ENCODE assay signal across 5 cellular contexts in the genomic region with DNA sequence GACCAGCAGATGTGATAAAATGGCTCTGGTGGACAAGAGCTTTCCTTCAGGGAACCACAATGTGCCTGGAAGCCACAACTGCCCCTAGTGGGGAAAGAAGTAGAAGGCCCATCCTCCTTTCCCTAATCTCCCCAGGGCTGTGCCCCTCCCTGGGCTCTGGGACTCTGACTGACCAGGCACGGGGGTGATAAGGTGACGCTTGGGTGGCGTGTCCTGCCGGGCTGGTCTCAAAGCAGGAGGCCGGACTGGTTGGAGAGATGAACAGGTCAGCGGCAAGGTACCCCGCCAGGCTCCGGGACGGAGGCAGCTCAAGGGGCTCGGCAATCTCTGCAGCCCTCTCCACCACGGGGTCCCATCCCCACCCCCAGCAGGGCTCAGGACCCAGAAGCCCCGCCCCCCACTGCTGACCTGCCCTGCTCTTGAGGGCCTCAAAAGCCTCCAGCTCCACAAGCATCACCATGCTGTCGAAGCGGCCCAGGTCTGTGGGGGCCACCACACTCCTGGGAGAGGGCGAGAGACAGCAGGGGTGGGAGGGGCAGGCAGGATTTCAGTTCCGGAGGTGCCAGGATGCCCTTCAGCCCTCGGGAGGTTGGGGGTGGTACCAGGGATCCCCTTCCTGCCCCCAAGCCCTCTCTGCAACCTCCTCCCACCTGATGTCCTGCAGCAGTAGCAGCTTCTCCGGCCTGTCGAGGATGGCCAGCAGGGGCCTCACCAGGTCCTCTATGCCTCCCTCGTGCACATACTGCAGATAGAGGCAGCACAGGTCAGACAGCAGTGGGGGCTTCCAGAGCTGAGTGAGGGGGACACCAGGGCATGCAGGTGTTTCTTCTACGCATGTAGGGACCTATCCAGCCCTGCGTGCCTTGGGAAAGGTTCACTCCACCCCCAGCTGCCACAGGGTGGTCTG. TPM values are rescaled to one million over a fixed set of nuclear protein-coding genes. Genes with fewer than 3 reads are reported as not detected.
DNase-seq lines count a peak whose midpoint lies in the region; ATAC-seq, FAIRE-seq and TF ChIP-seq lines count a peak whose summit lies in the region.
"Had no signal": no experiment of that assay in that cellular context is flagged by ENCODE, and none has a peak within 500 bp of the region (broad histone marks: within the 10 kb centered on the region; RNA-seq: fewer than 3 reads in every experiment).

No MANE protein-coding gene starts in this region.

- H2AFZ ChIP-seq in astrocyte (ENCODE audit: low read depth, low read length) = peak overlapping the region; percentile 22

- no peak for TF ChIP-seq RAD21 in A549 (conservative IDR thresholded peaks at IDR 0.05 in 1 of 2, IDR thresholded peaks at IDR 0.05 in 1 of 2)

- CTCF ChIA-PET in A549 (lab: Yijun Ruan, JAX) = interaction anchor here (0.5 to 11.4 kb wide), 18 partner anchors 7 to 1373 kb away, joined by 3 to 308 read pairs (median 4); partner anchors contain the start of genes LZTS2, MRPL43, PDZD7 and SFXN3

- peaks cover 7% of the 10 kb centered on the region for H3K27me3 Mint-ChIP-seq in astrocyte (ENCODE audit: low read depth, unreplicated experiment)

- H3K4me1 ChIP-seq in A549 = peaks cover 32% of the 10 kb centered on the region
- peaks cover 38% of the 10 kb centered on the region for H3K4me1 ChIP-seq in astrocyte (ENCODE audit: insufficient read depth, low read length)

- WGBS in A549 (ENCODE audit: missing lambda C conversion rate) = 69% methylated on average over 15 of the region's 22 CpGs
- 71 to 74% methylated on average over 18 to 22 of the region's 22 CpGs for WGBS in lower leg skin, 2 donors

- H3K27ac ChIP-seq in A549 (peak overlapping the region; percentile 15 to 70; a peak in 4 of 6 replicates), astrocyte (ENCODE audit: low read depth, low read length) (no peak overlapping the region)

- H3K4me2 ChIP-seq in A549 (peak overlapping the region; percentile 51; the same call in 1 of the 3 replicates), astrocyte (ENCODE audit: low read length) (peak overlapping the region; percentile 51)

- H3K4me3 Mint-ChIP-seq in astrocyte (ENCODE audit: unreplicated experiment) = no peak overlapping the region
- H3K4me3 Mint-ChIP-seq: CD4-positive, alpha-beta T cell had no signal

- H4K20me1 ChIP-seq in astrocyte (ENCODE audit: insufficient read depth, low read length) = peaks cover 15% of the 10 kb centered on the region

- no peak overlapping the region for H3K27ac Mint-ChIP-seq in astrocyte (ENCODE audit: unreplicated experiment)
- H3K27ac Mint-ChIP-seq: CD4-positive, alpha-beta T cell had no signal

- H3K36me3 ChIP-seq in astrocyte (ENCODE audit: insufficient read depth, low read length) = no peaks in the 10 kb centered on the region

- H3K36me3 Mint-ChIP-seq in astrocyte (ENCODE audit: low read depth, unreplicated experiment) = no peaks in the 10 kb centered on the region

- peak; percentile 27; the same call in 2 of the 3 replicates for TF ChIP-seq CTCF in A549 (IDR thresholded peaks at IDR 0.05)
- TF ChIP-seq CTCF in astrocyte (IDR thresholded peaks at IDR 0.05; ENCODE audit: insufficient read depth, low read depth, low read length) = peak; percentile 43
- TF ChIP-seq CTCF in lower leg skin (IDR thresholded peaks at IDR 0.05) = no peak

- intact Hi-C loops in lower leg skin (cut with DNase I; ENCODE audit: low total_unique reads) = no loop called here

- TF ChIP-seq POLR2A in A549 (IDR thresholded peaks at IDR 0.05; ENCODE audit: low read length) = no peak
- TF ChIP-seq POLR2A in lower leg skin (IDR thresholded peaks at IDR 0.05) = no peak

- H3K4me3 ChIP-seq in A549 = no peak overlapping the region
- no peak overlapping the region for H3K4me3 ChIP-seq in astrocyte (ENCODE audit: insufficient read depth, low read depth, low read length)
- no peak overlapping the region for H3K4me3 ChIP-seq in lower leg skin (ENCODE audit: low read depth, poor library complexity, severe bottlenecking)

- POLR2A ChIA-PET in A549 (lab: Yijun Ruan, JAX) = interaction anchor here (0.8 to 1.3 kb wide), 4 partner anchors 12 to 47 kb away, joined by 3 to 7 read pairs (median 4); partner anchors contain the start of gene LZTS2

- H3K4me1 Mint-ChIP-seq in astrocyte (ENCODE audit: low read depth, unreplicated experiment) = peaks cover 24% of the 10 kb centered on the region

- H3K9ac ChIP-seq in astrocyte (ENCODE audit: low read length) = peak overlapping the region; percentile 17

- no peaks in the 10 kb centered on the region for H3K9me3 Mint-ChIP-seq in astrocyte (ENCODE audit: unreplicated experiment)
- H3K9me3 Mint-ChIP-seq: CD4-positive, alpha-beta T cell had no signal

- H3K27me3 ChIP-seq in astrocyte (ENCODE audit: insufficient read depth, low read length) = no peaks in the 10 kb centered on the region

- no peak for FAIRE-seq in A549 (lab: Jason Lieb, UNC)
- no peak for FAIRE-seq in astrocyte (lab: Jason Lieb, UNC)

- H3K9me3 ChIP-seq in A549 (no peaks in the 10 kb centered on the region), astrocyte (ENCODE audit: insufficient read depth, low read depth, low read length) (no peaks in the 10 kb centered on the region)

- ATAC-seq in A549 (peak; percentile 42 to 54; a peak in 5 of 6 replicates), HG02938 (IDR thresholded peaks at IDR 0.05; ENCODE audit: unreplicated experiment) (no peak)

- no peaks in the 10 kb centered on the region for H3K79me2 ChIP-seq in astrocyte (ENCODE audit: insufficient read depth, low read length)

- peak; percentile 55 to 62 for DNase-seq in A549 (ENCODE audit: low read depth in 1 of 2, low spot score in 1 of 2)
- DNase-seq in astrocyte (ENCODE audit: low read depth) = no peak
- DNase-seq in lower leg skin (ENCODE audit: low spot score in 2 of 2) = no peak

- TF ChIP-seq EP300 in A549 (IDR thresholded peaks at IDR 0.05) = no peak

TF ChIP-seq in A549, 52 proteins besides CTCF, POLR2A, EP300 and RAD21 (continues in another document):
- TF ChIP-seq KDM5A (IDR thresholded peaks at IDR 0.05) (no peak), PHF8 (IDR thresholded peaks at IDR 0.05; ENCODE audit: borderline replicate concordance, low read depth) (no peak), ESRRA (IDR thresholded peaks at IDR 0.05; ENCODE audit: borderline replicate concordance, low read length) (no peak), HOXA7 (CRISPR knock-in tag; IDR thresholded peaks at IDR 0.05) (no peak)
- TF ChIP-seq, protein P1, sequence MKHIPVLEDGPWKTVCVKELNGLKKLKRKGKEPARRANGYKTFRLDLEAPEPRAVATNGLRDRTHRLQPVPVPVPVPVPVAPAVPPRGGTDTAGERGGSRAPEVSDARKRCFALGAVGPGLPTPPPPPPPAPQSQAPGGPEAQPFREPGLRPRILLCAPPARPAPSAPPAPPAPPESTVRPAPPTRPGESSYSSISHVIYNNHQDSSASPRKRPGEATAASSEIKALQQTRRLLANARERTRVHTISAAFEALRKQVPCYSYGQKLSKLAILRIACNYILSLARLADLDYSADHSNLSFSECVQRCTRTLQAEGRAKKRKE (CRISPR knock-in tag; IDR thresholded peaks at IDR 0.05; ENCODE audit: low read depth) = no peak

RNA-seq across cellular contexts. Expression of gene LZTS2, which starts 12.2 kb away (rescaled TPM):
- polyA plus RNA-seq in A549 (2011; rRNA removed) (13.8 and 15.7 TPM in 2 replicates), A549 (2017; fragmentation: RNase III; extraction: RNeasy Plus Mini Kit Qiagen cat#74134 plus additional on column Dnase treatment) (23.8 to 35.5 TPM (median 34.0 TPM) in 3 replicates)
- 24.1 and 41.0 TPM in 2 replicates for polyA plus RNA-seq in A549 (2012; cell fraction: cytosol; rRNA removed)
- polyA plus RNA-seq in A549 (2012; cell fraction: nucleus; rRNA removed) = 98.0 and 113 TPM in 2 replicates
- 17.2 and 17.9 TPM in 2 replicates for polyA minus RNA-seq in A549 (2011; rRNA and poly(A)+ RNA removed)
- total RNA-seq in astrocyte (69.9 and 73.9 TPM in 2 replicates), lower leg skin (10 to 100 TPM; 58.9 to 81.4 (median 71.2) TPM)

RNA-seq across cellular contexts. Expression of gene PDZD7, which starts 19.2 kb away (rescaled TPM):
- 0.20 and 0.21 TPM in 2 replicates for polyA plus RNA-seq in A549 (2011; rRNA removed)
- polyA plus RNA-seq in A549 (2012; cell fraction: cytosol; rRNA removed) = 0.94 and 1.1 TPM in 2 replicates
- 2.1 and 2.3 TPM in 2 replicates for polyA plus RNA-seq in A549 (2012; cell fraction: nucleus; rRNA removed)
- 0.56 to 0.79 TPM (median 0.63 TPM) in 3 replicates for polyA plus RNA-seq in A549 (2017; fragmentation: RNase III; extraction: RNeasy Plus Mini Kit Qiagen cat#74134 plus additional on column Dnase treatment)
- 0.25 and 0.44 TPM in 2 replicates for polyA minus RNA-seq in A549 (2011; rRNA and poly(A)+ RNA removed)
- total RNA-seq in astrocyte = 2.2 and 4.5 TPM in 2 replicates
- 1 to 10 TPM; 1.5 to 9.0 (median 3.5) TPM for total RNA-seq in lower leg skin

RNA-seq across cellular contexts. Expression of gene SFXN3, which starts 19.3 kb away (rescaled TPM):
- polyA plus RNA-seq in A549 (2011; rRNA removed) (33.7 and 42.1 TPM in 2 replicates), A549 (2017; fragmentation: RNase III; extraction: RNeasy Plus Mini Kit Qiagen cat#74134 plus additional on column Dnase treatment) (26.3 to 27.6 TPM (median 26.4 TPM) in 3 replicates)
- 32.4 and 40.0 TPM in 2 replicates for polyA plus RNA-seq in A549 (2012; cell fraction: cytosol; rRNA removed)
- 97.7 and 113 TPM in 2 replicates for polyA plus RNA-seq in A549 (2012; cell fraction: nucleus; rRNA removed)
- polyA minus RNA-seq in A549 (2011; rRNA and poly(A)+ RNA removed) = 57.2 and 59.7 TPM in 2 replicates
- total RNA-seq in astrocyte (59.2 and 68.3 TPM in 2 replicates), lower leg skin (100 to 1,000 TPM in 1 of 4 donors, 10 to 100 TPM in 3; 55.5 to 127 (median 79.6) TPM)

RNA-seq across cellular contexts. Expression of gene TWNK, which starts 24.4 kb away (rescaled TPM):
- polyA plus RNA-seq in A549 (2011; rRNA removed) (21.1 and 26.7 TPM in 2 replicates), A549 (2017; fragmentation: RNase III; extraction: RNeasy Plus Mini Kit Qiagen cat#74134 plus additional on column Dnase treatment) (34.7 to 36.0 TPM (median 35.9 TPM) in 3 replicates)
- polyA plus RNA-seq in A549 (2012; cell fraction: cytosol; rRNA removed) = 19.5 and 21.8 TPM in 2 replicates
- polyA plus RNA-seq in A549 (2012; cell fraction: nucleus; rRNA removed) = 16.0 and 20.8 TPM in 2 replicates
- 21.0 and 21.4 TPM in 2 replicates for polyA minus RNA-seq in A549 (2011; rRNA and poly(A)+ RNA removed)
- total RNA-seq in astrocyte (12.9 TPM in 2 replicates), lower leg skin (1 to 10 TPM; 4.2 to 9.2 (median 6.4) TPM)

RNA-seq across cellular contexts. Expression of gene MRPL43, which starts 24.5 kb away (rescaled TPM):
- polyA plus RNA-seq in A549 (2011; rRNA removed) (76.3 and 77.4 TPM in 2 replicates), A549 (2017; fragmentation: RNase III; extraction: RNeasy Plus Mini Kit Qiagen cat#74134 plus additional on column Dnase treatment) (82.2 to 86.7 TPM (median 83.4 TPM) in 3 replicates)
- polyA plus RNA-seq in A549 (2012; cell fraction: cytosol; rRNA removed) = 193 and 212 TPM in 2 replicates
- 145 and 218 TPM in 2 replicates for polyA plus RNA-seq in A549 (2012; cell fraction: nucleus; rRNA removed)
- 17.5 and 27.5 TPM in 2 replicates for polyA minus RNA-seq in A549 (2011; rRNA and poly(A)+ RNA removed)
- total RNA-seq in astrocyte (61.3 and 75.1 TPM in 2 replicates), lower leg skin (100 to 1,000 TPM in 2 of 4 donors, 10 to 100 TPM in 2; 82.2 to 132 (median 100) TPM)

Comparison
In these comparisons a context has a peak if more than half of its experiments do, and no peak if none do; other contexts are left out.
1. DNase-seq: peak in A549 (2 of 2); none in astrocyte (single experiment) and lower leg skin (0 of 2).
2. CTCF ChIP-seq: peak in A549 (single experiment) and astrocyte (single experiment); none in lower leg skin (0 of 3).